In the genomic region with DNA sequence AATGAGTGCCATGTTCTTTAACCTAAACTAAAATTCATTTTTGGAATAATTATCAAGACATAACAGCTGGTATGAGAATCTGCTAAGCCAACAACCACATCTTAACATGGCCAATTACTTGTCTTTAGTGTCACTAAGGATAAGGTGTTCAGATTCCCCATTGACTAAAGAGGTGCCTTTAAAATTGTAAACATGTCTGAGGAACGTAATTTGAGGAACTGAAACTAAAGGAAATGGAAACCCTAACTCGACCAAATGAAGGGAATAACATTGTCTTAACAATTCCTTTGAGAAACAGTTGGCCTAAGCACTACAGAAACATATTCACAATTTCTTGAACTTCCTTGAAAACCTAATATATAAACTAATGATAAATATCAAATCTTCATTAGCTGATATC, we compare ENCODE assay signal across 27 cellular contexts.
DNase-seq lines count a peak whose midpoint lies in the region; ATAC-seq, FAIRE-seq and TF ChIP-seq lines count a peak whose summit lies in the region.
"Had no signal": no experiment of that assay in that cellular context is flagged by ENCODE, and none has a peak within 500 bp of the region (broad histone marks: within the 10 kb centered on the region; RNA-seq: fewer than 3 reads in every experiment).

No MANE protein-coding gene starts in this region.

- TF ChIP-seq EP300 in SK-N-SH (IDR thresholded peaks at IDR 0.05; ENCODE audit: borderline replicate concordance in 1 of 2, low read depth in 1 of 2, low read length in 1 of 2) (no peak), GM12878 (IDR thresholded peaks at IDR 0.05; ENCODE audit: borderline replicate concordance in 1 of 2, control insufficient read depth in 1 of 2, low read depth in 2 of 2, low read length in 2 of 2) (no peak)

- no peak overlapping the region for H2BK120ac ChIP-seq in IMR-90 (ENCODE audit: low read depth, low read length)

- H4K91ac ChIP-seq in IMR-90 (ENCODE audit: insufficient read depth, low read depth, low read length) = no peak overlapping the region

- H3K27ac ChIP-seq in SK-N-SH (ENCODE audit: low read depth in 2 of 2, low read length in 1 of 2) (no peak overlapping the region), IMR-90 (ENCODE audit: insufficient read depth, low read length) (no peak overlapping the region), GM12878 (ENCODE audit: control insufficient read depth, insufficient read depth) (no peak overlapping the region), RWPE1 (no peak overlapping the region)
- H3K27ac ChIP-seq: BLaER1 treated with 17β-estradiol and CSF1 and Interleukin-3, amounts not matched to agents 10 nM and 100 nM; SJSA1 had no signal

- SMC1A ChIA-PET in GM12878 (lab: Charles Lee; ENCODE audit: uncharacterized antibody, unreplicated experiment) = interaction anchor here (1.6 kb wide), 1 partner anchor 9 kb away, joined by 4 read pairs; no protein-coding TSS in a partner anchor

- no peak overlapping the region for H3K56ac ChIP-seq in IMR-90 (ENCODE audit: extremely low read depth, insufficient read depth, low read length)

- no peak for TF ChIP-seq POLR2A in IMR-90 (IDR thresholded peaks at IDR 0.05; ENCODE audit: low read depth, low read length)
- TF ChIP-seq POLR2A in GM12878 (IDR thresholded peaks at IDR 0.05; ENCODE audit: low read depth, low read length) = no peak

- intact Hi-C loops in IMR-90 (cut with micrococcal nuclease) (no loop called here), GM12878 (cut with micrococcal nuclease; ENCODE audit: unreplicated experiment) (no loop called here)
- intact Hi-C loops in activated naive CD4-positive, alpha-beta T cell treated with anti-CD3 and anti-CD28 coated beads for 36 hours (cut with micrococcal nuclease) = no loop called here

- in situ Hi-C loops in IMR-90 (cut with MboI; ENCODE audit: low sequenced_read_pairs) (no loop called here), GM12878 (cut with MboI) (no loop called here)

- H3K4me1 ChIP-seq in SK-N-SH (ENCODE audit: control insufficient read depth in 1 of 2, insufficient read depth in 2 of 2, low read depth in 1 of 2, low read length in 1 of 2) (no peaks in the 10 kb centered on the region), IMR-90 (ENCODE audit: control insufficient read depth, insufficient read depth, low read length) (no peaks in the 10 kb centered on the region), GM12878 (ENCODE audit: control insufficient read depth, insufficient read depth, low read length) (no peaks in the 10 kb centered on the region)
- H3K4me1 ChIP-seq: SJSA1 had no signal

- H3K23ac ChIP-seq in IMR-90 (ENCODE audit: low read depth, low read length) = no peak overlapping the region

- H3F3A ChIP-seq in SK-N-SH (replicated peaks; ENCODE audit: insufficient read depth) = no peaks in the 10 kb centered on the region

- H4K8ac ChIP-seq in IMR-90 (ENCODE audit: low read depth in 2 of 2, low read length in 2 of 2) = no peak overlapping the region

- TF ChIP-seq CTCF in SK-N-SH (IDR thresholded peaks at IDR 0.05) (no peak), IMR-90 (conservative IDR thresholded peaks at IDR 0.05; ENCODE audit: low read depth, low read length) (no peak), GM12878 (IDR thresholded peaks at IDR 0.05 in 2 of 3, conservative IDR thresholded peaks at IDR 0.05 in 1 of 3; ENCODE audit: control insufficient read depth in 2 of 3, extremely low read depth in 1 of 3, insufficient read depth in 1 of 3, low read depth in 3 of 3, low read length in 3 of 3) (no peak), RWPE1 (conservative IDR thresholded peaks at IDR 0.05; ENCODE audit: low read depth) (no peak)

- no peak overlapping the region for H2BK5ac ChIP-seq in IMR-90 (ENCODE audit: low read depth, low read length, poor library complexity, severe bottlenecking)

- no peaks in the 10 kb centered on the region for H3K79me1 ChIP-seq in IMR-90 (ENCODE audit: low read depth in 1 of 2, low read length in 2 of 2)

- H2AFZ ChIP-seq in SK-N-SH (ENCODE audit: low read depth) (0 out of 2 replicates have a peak overlapping the region, but pooled peaks have one; percentile 35), IMR-90 (replicated peaks; ENCODE audit: low read length, poor library complexity) (no peak overlapping the region), GM12878 (ENCODE audit: control insufficient read depth, low read depth, low read length) (no peak overlapping the region)

- no peak overlapping the region for H3K4ac ChIP-seq in IMR-90 (ENCODE audit: low read depth, low read length)

- no peak overlapping the region for H2BK20ac ChIP-seq in IMR-90 (ENCODE audit: low read depth, low read length)

- peak; percentile 62 for FAIRE-seq in GM12878 (lab: Jason Lieb, UNC)
- FAIRE-seq: A204.1 had no signal

- H3K14ac ChIP-seq in IMR-90 (replicated peaks; ENCODE audit: low read depth, low read length) = no peak overlapping the region

- H3K18ac ChIP-seq in IMR-90 (ENCODE audit: low read depth, low read length) = no peak overlapping the region

- no peak overlapping the region for H3K4me3 ChIP-seq in SK-N-SH (ENCODE audit: low read depth in 2 of 2, low read length in 1 of 2)
- H3K4me3 ChIP-seq in IMR-90 (ENCODE audit: insufficient read depth, low read depth, low read length) = no peak overlapping the region
- no peak overlapping the region for H3K4me3 ChIP-seq in GM12878
- H3K4me3 ChIP-seq: BLaER1 treated with 17β-estradiol and CSF1 and Interleukin-3, amounts not matched to agents 10 nM and 100 nM; SJSA1 had no signal

- no peak overlapping the region for H2AK5ac ChIP-seq in IMR-90 (ENCODE audit: low read depth, low read length)

- POLR2A ChIA-PET in SK-N-SH (lab: Yijun Ruan, JAX) (no interaction called here), IMR-90 (lab: Charles Lee; ENCODE audit: unreplicated experiment) (no interaction called here), GM12878 (lab: Charles Lee) (no interaction called here), RWPE1 (lab: Yijun Ruan, JAX; ENCODE audit: low non-redundant PET) (no interaction called here)

- WGBS in SK-N-SH (ENCODE audit: low lambda C conversion rate) = 51% methylated on average over 2 of the region's 2 CpGs
- WGBS in IMR-90 (ENCODE audit: extremely low coverage in 2 of 2, insufficient read length in 1 of 2), 2 experiments = no CpG with 5 or more reads among the region's 2 CpGs
- WGBS in GM12878 (ENCODE audit: insufficient coverage, insufficient replicate concordance, low lambda C conversion rate, missing lambda C conversion rate) = 0% methylated on average over 2 of the region's 2 CpGs

- H3K9me3 ChIP-seq in SK-N-SH (no peaks in the 10 kb centered on the region), IMR-90 (ENCODE audit: control insufficient read depth, insufficient read depth, low read length) (no peaks in the 10 kb centered on the region), GM12878 (replicated peaks; ENCODE audit: control insufficient read depth, insufficient read depth, low read length) (no peaks in the 10 kb centered on the region)
- H3K9me3 ChIP-seq: SJSA1 had no signal

- no peaks in the 10 kb centered on the region for H3K9me1 ChIP-seq in IMR-90 (ENCODE audit: insufficient read depth, low read length)

- CTCF ChIA-PET in SK-N-SH (lab: Yijun Ruan, JAX) = interaction anchor here (1.4 to 1.5 kb wide), 2 partner anchors 9 to 11 kb away, joined by 3 to 4 read pairs; no protein-coding TSS in a partner anchor
- CTCF ChIA-PET in IMR-90 (lab: Yijun Ruan, JAX) = interaction anchor here (1.3 kb wide), 1 partner anchor 9 kb away, joined by 3 read pairs; no protein-coding TSS in a partner anchor
- CTCF ChIA-PET in GM12878 (lab: Yijun Ruan, JAX) = no interaction called here
- CTCF ChIA-PET in RWPE1 (lab: Yijun Ruan, JAX) = interaction anchor here (1.0 kb wide), 1 partner anchor 38 kb away, joined by 5 read pairs; no protein-coding TSS in a partner anchor
- CTCF ChIA-PET in activated naive CD4-positive, alpha-beta T cell treated with anti-CD3 and anti-CD28 coated beads for 36 hours (lab: Charles Lee) = no interaction called here

- H4K5ac ChIP-seq in IMR-90 (ENCODE audit: low read depth, low read length) = no peak overlapping the region

- TF ChIP-seq RAD21 in SK-N-SH (IDR thresholded peaks at IDR 0.05; ENCODE audit: low read length) = no peak
- no peak for TF ChIP-seq RAD21 in IMR-90 (IDR thresholded peaks at IDR 0.05; ENCODE audit: low read length)
- TF ChIP-seq RAD21 in GM12878 (IDR thresholded peaks at IDR 0.05; ENCODE audit: insufficient read depth, low read depth, low read length) = no peak

- no peaks in the 10 kb centered on the region for H3K27me3 Mint-ChIP-seq in activated naive CD4-positive, alpha-beta T cell treated with anti-CD3 and anti-CD28 coated beads for 36 hours (ENCODE audit: low read depth)
- H3K27me3 Mint-ChIP-seq: CD4-positive, alpha-beta memory T cell had no signal

- no peak overlapping the region for H3K4me3 Mint-ChIP-seq in activated naive CD4-positive, alpha-beta T cell treated with anti-CD3 and anti-CD28 coated beads for 36 hours
- H3K4me3 Mint-ChIP-seq: CD4-positive, alpha-beta memory T cell; T-helper 1 cell treated with Interleukin-12 subunit alpha and Interleukin-12 subunit beta and Interleukin-4 antibody, amounts not matched to agents 30 μg/mL and 1 μg/mL, for 36 hours had no signal

- H2AK9ac ChIP-seq in IMR-90 (replicated peaks; ENCODE audit: low read depth, low read length, poor library complexity) = no peak overlapping the region

- RAD21 ChIA-PET in GM12878 (lab: Charles Lee; ENCODE audit: unreplicated experiment) = no interaction called here

- H3K4me1 Mint-ChIP-seq in activated naive CD4-positive, alpha-beta T cell treated with anti-CD3 and anti-CD28 coated beads for 36 hours (ENCODE audit: low read depth) = no peaks in the 10 kb centered on the region
- H3K4me1 Mint-ChIP-seq: CD4-positive, alpha-beta memory T cell had no signal

- H3K9ac ChIP-seq in SK-N-SH (no peak overlapping the region), IMR-90 (ENCODE audit: low read depth, low read length) (no peak overlapping the region), GM12878 (ENCODE audit: control insufficient read depth, insufficient read depth, low read length) (no peak overlapping the region)
- H3K9ac ChIP-seq: BLaER1 treated with 17β-estradiol and CSF1 and Interleukin-3, amounts not matched to agents 10 nM and 100 nM had no signal

- dilution Hi-C loops in IMR-90 (cut with HindIII; ENCODE audit: low sequenced_read_pairs, unreplicated experiment) = no loop called here

- H4K20me1 ChIP-seq in SK-N-SH (ENCODE audit: insufficient read depth) = no peaks in the 10 kb centered on the region
- no peaks in the 10 kb centered on the region for H4K20me1 ChIP-seq in IMR-90 (ENCODE audit: insufficient read depth, low read length)
- no peaks in the 10 kb centered on the region; the same call in 1 of the 2 replicates for H4K20me1 ChIP-seq in GM12878 (ENCODE audit: control insufficient read depth, insufficient read depth)
- H4K20me1 ChIP-seq: BLaER1 treated with 17β-estradiol and CSF1 and Interleukin-3, amounts not matched to agents 10 nM and 100 nM had no signal

- BruUV-seq in IMR-90 (replicated peaks; lab: Mats Ljungman, UMichigan) = no TSS peak
- BruUV-seq in GM12878 (replicated peaks; lab: Mats Ljungman, UMichigan) = no TSS peak

- DNase-seq in SK-N-SH (no peak), IMR-90 (no peak), NAMALWA (ENCODE audit: low spot score) (peak; percentile 10), GM12878 (ENCODE audit: low read depth, low spot score) (no peak), RWPE1 (ENCODE audit: low spot score) (no peak)
- DNase-seq in activated naive CD4-positive, alpha-beta T cell treated with anti-CD3 and anti-CD28 coated beads for 36 hours = no peak
- DNase-seq: AML-193; CD4-positive, alpha-beta memory T cell; COR-L47; DMS53; Kasumi-1; NCI-H1092 treated with DMSO at 0.1 percent for 48 hours; NCI-H1436 treated with DMSO at 0.1 percent for 48 hours; NCI-H187 treated with DMSO at 0.1 percent for 48 hours; NCI-H446; NCI-H524 treated with DMSO at 0.1 percent for 48 hours; NCI-H774; SW 1271; T-helper 9 cell had no signal

- ATAC-seq in SK-N-SH treated with all-trans-retinoic acid at 6 μM for 48 hours (no peak), IMR-90 (ENCODE audit: low read depth) (no peak), GM12878 (no peak), GM21717 (IDR thresholded peaks at IDR 0.05; ENCODE audit: unreplicated experiment) (no peak)
- ATAC-seq: HCT116, Panc1 had no signal

- no peaks in the 10 kb centered on the region for H3K9me2 ChIP-seq in SK-N-SH

- H3K27me3 ChIP-seq in SK-N-SH (ENCODE audit: insufficient read depth) = no peaks in the 10 kb centered on the region
- H3K27me3 ChIP-seq in IMR-90 (ENCODE audit: control insufficient read depth, insufficient read depth, low read length) = peaks cover 2% of the 10 kb centered on the region
- no peaks in the 10 kb centered on the region; a peak in 1 of 4 replicates for H3K27me3 ChIP-seq in GM12878 (replicated peaks in 1 of 2; ENCODE audit: control insufficient read depth in 2 of 2, insufficient read depth in 2 of 2, low read length in 1 of 2)
- H3K27me3 ChIP-seq: BLaER1 treated with 17β-estradiol and CSF1 and Interleukin-3, amounts not matched to agents 10 nM and 100 nM; SJSA1 had no signal

- H3K79me2 ChIP-seq in SK-N-SH (ENCODE audit: insufficient read depth) = no peaks in the 10 kb centered on the region
- H3K79me2 ChIP-seq in GM12878 (ENCODE audit: control insufficient read depth, insufficient read depth, low read length) = no peaks in the 10 kb centered on the region

- H2BK15ac ChIP-seq in IMR-90 (ENCODE audit: low read depth, low read length) = no peak overlapping the region

- H3K36me3 ChIP-seq in SK-N-SH (replicated peaks in 1 of 2; ENCODE audit: control insufficient read depth in 1 of 2, insufficient read depth in 2 of 2, low read length in 1 of 2) (no peaks in the 10 kb centered on the region), IMR-90 (ENCODE audit: control insufficient read depth, insufficient read depth, low read length) (no peaks in the 10 kb centered on the region), GM12878 (ENCODE audit: control insufficient read depth in 2 of 2, insufficient read depth in 2 of 2, low read length in 1 of 2) (no peaks in the 10 kb centered on the region)
- H3K36me3 ChIP-seq: BLaER1 treated with 17β-estradiol and CSF1 and Interleukin-3, amounts not matched to agents 10 nM and 100 nM; SJSA1 had no signal

- H3K27ac Mint-ChIP-seq in activated naive CD4-positive, alpha-beta T cell treated with anti-CD3 and anti-CD28 coated beads for 36 hours = no peak overlapping the region
- H3K27ac Mint-ChIP-seq: CD4-positive, alpha-beta memory T cell; T-helper 1 cell treated with Interleukin-12 subunit alpha and Interleukin-12 subunit beta and Interleukin-4 antibody, amounts not matched to agents 30 μg/mL and 1 μg/mL, for 36 hours had no signal

- no peaks in the 10 kb centered on the region for H3K36me3 Mint-ChIP-seq in activated naive CD4-positive, alpha-beta T cell treated with anti-CD3 and anti-CD28 coated beads for 36 hours (ENCODE audit: low read depth)
- H3K36me3 Mint-ChIP-seq: CD4-positive, alpha-beta memory T cell had no signal

- H3K4me2 ChIP-seq in SK-N-SH (no peak overlapping the region), IMR-90 (ENCODE audit: low read depth, low read length) (peak overlapping the region; percentile 30; the same call in 1 of the 2 replicates), GM12878 (ENCODE audit: control insufficient read depth, insufficient read depth) (no peak overlapping the region)

- no peaks in the 10 kb centered on the region for H3K9me3 Mint-ChIP-seq in activated naive CD4-positive, alpha-beta T cell treated with anti-CD3 and anti-CD28 coated beads for 36 hours
- H3K9me3 Mint-ChIP-seq: T-helper 1 cell treated with Interleukin-12 subunit alpha and Interleukin-12 subunit beta and Interleukin-4 antibody, amounts not matched to agents 30 μg/mL and 1 μg/mL, for 36 hours had no signal

Comparison
In these comparisons a context has a peak if more than half of its experiments do, and no peak if none do; other contexts are left out.
1. CTCF ChIA-PET loops: an anchor here in SK-N-SH (1.4 to 1.5 kb wide), IMR-90 (1.3 kb wide) and RWPE1 (1.0 kb wide); none called in GM12878 and activated naive CD4-positive, alpha-beta T cell treated with anti-CD3 and anti-CD28 coated beads for 36 hours.